Comparison of ENCODE assay signal across 16 cellular contexts in the genomic region with DNA sequence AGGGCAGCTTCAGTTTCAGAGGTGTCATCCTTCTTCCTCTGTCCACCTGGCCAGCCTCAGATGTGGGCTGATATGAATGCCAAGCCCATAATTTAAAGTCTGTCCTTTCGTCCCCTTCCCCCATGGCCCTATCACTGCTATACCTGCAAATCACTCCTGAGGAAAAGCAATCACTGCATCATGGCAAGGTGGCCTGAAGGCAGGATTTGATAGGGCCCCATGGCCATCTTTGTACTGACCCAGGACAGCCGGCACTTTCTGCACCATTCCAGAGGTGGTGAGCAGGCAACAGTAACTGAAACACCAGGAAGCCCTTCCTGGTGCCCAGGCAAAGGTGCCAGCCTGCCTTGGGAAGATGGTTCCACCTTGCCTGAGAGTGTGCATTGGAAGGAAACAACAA.
DNase-seq lines count a peak whose midpoint lies in the region; ATAC-seq and TF ChIP-seq lines count a peak whose summit lies in the region.
"Had no signal": no experiment of that assay in that cellular context is flagged by ENCODE, and none has a peak within 500 bp of the region (broad histone marks: within the 10 kb centered on the region; RNA-seq: fewer than 3 reads in every experiment).

No MANE protein-coding gene starts in this region.

- H2BK5ac ChIP-seq in mesenchymal stem cell (ENCODE audit: low read depth, low read length, poor library complexity, severe bottlenecking) = no peak overlapping the region

- no peaks in the 10 kb centered on the region for H3K36me3 ChIP-seq in mesenchymal stem cell (ENCODE audit: control insufficient read depth in 1 of 2, insufficient read depth in 2 of 2, low read depth in 1 of 2, low read length in 2 of 2)
- H3K36me3 ChIP-seq: BLaER1 had no signal

- no peak for TF ChIP-seq CTCF in coronary artery (IDR thresholded peaks at IDR 0.05)

- H3K4ac ChIP-seq in mesenchymal stem cell (ENCODE audit: low read depth in 1 of 2, low read length in 2 of 2) = no peak overlapping the region

- no peak overlapping the region for H2AFZ ChIP-seq in mesenchymal stem cell (ENCODE audit: low read depth, low read length)

- no peaks in the 10 kb centered on the region for H3K4me1 ChIP-seq in mesenchymal stem cell (ENCODE audit: control insufficient read depth, insufficient read depth, low read depth, low read length)
- H3K4me1 ChIP-seq: Caco-2 had no signal

- H3K4me3 ChIP-seq in coronary artery (no peak overlapping the region), mesenchymal stem cell (ENCODE audit: insufficient read depth in 1 of 2, low read depth in 1 of 2, low read length in 2 of 2) (no peak overlapping the region)
- H3K4me3 ChIP-seq: BLaER1 had no signal

- no peak overlapping the region for H3K14ac ChIP-seq in mesenchymal stem cell (ENCODE audit: low read length in 2 of 2)

- H3K79me1 ChIP-seq in mesenchymal stem cell (replicated peaks; ENCODE audit: low read length, poor library complexity, severe bottlenecking) = no peaks in the 10 kb centered on the region

- no peak overlapping the region for H2BK12ac ChIP-seq in mesenchymal stem cell (ENCODE audit: low read length in 2 of 2)

- H3K9ac ChIP-seq in mesenchymal stem cell (ENCODE audit: low read length) = no peak overlapping the region
- H3K9ac ChIP-seq: BLaER1 had no signal

- no peak overlapping the region for H3K23ac ChIP-seq in mesenchymal stem cell (ENCODE audit: low read length in 2 of 2)

- H2AK5ac ChIP-seq in mesenchymal stem cell (ENCODE audit: low read length, severe bottlenecking) = no peak overlapping the region

- peak overlapping the region; percentile 15 for H4K91ac ChIP-seq in mesenchymal stem cell (ENCODE audit: low read length)

- DNase-seq in activated CD8-positive, alpha-beta memory T cell treated with anti-CD3 and anti-CD28 coated beads for 24 hours = peak; percentile 24
- DNase-seq in activated CD8-positive, alpha-beta memory T cell treated with anti-CD3 and anti-CD28 coated beads, Interleukin-2, amount 50 U/mL, for 4 hours = no peak
- DNase-seq in coronary artery (ENCODE audit: low spot score) = peak; percentile 50
- DNase-seq in mesenchymal stem cell = no peak
- no peak for DNase-seq in activated CD4-positive, alpha-beta T cell treated with anti-CD3 and anti-CD28 coated beads, Interleukin-2, amount 50 U/mL, for 4 hours
- DNase-seq: Caco-2; CD4-positive, CD25-positive, alpha-beta regulatory T cell; CD8-positive, alpha-beta T cell; DMS153; DND-41; GOT3; HCEC 1CT had no signal

- H4K8ac ChIP-seq in mesenchymal stem cell (ENCODE audit: low read length) = no peak overlapping the region

- H2BK120ac ChIP-seq in mesenchymal stem cell (ENCODE audit: low read depth, low read length) = no peak overlapping the region

- H3K27me3 ChIP-seq in mesenchymal stem cell (ENCODE audit: control insufficient read depth in 1 of 2, insufficient read depth in 1 of 2, low read length in 2 of 2) = peaks cover 4 to 21% of the 10 kb centered on the region in 2 experiments
- H3K27me3 ChIP-seq: BLaER1 had no signal

- WGBS in mesenchymal stem cell = 64% methylated on average over 2 of the region's 2 CpGs

- no peak overlapping the region for H3K27ac ChIP-seq in coronary artery
- H3K27ac ChIP-seq in mesenchymal stem cell (ENCODE audit: low read length, poor library complexity, severe bottlenecking) = no peak overlapping the region
- H3K27ac ChIP-seq: 22Rv1, BLaER1, C4-2B had no signal

- H3K4me2 ChIP-seq in mesenchymal stem cell (ENCODE audit: low read length, poor library complexity, severe bottlenecking) = no peak overlapping the region
- H3K4me2 ChIP-seq: BLaER1 had no signal

- no peaks in the 10 kb centered on the region for H3K9me3 ChIP-seq in mesenchymal stem cell (ENCODE audit: control insufficient read depth, low read length)

- H2BK15ac ChIP-seq in mesenchymal stem cell (ENCODE audit: low read depth, poor library complexity, severe bottlenecking) = no peak overlapping the region

- ATAC-seq in HG03196 (IDR thresholded peaks at IDR 0.05; ENCODE audit: unreplicated experiment) = no peak
- ATAC-seq: CD8-positive, alpha-beta T cell had no signal

- H3K18ac ChIP-seq in mesenchymal stem cell (ENCODE audit: low read depth in 1 of 2, low read length in 2 of 2) = no peak overlapping the region

Comparison
In these comparisons a context has a peak if more than half of its experiments do, and no peak if none do; other contexts are left out.
1. DNase-seq: peak in activated CD8-positive, alpha-beta memory T cell treated with anti-CD3 and anti-CD28 coated beads for 24 hours (single experiment) and coronary artery (single experiment); none in activated CD8-positive, alpha-beta memory T cell treated with anti-CD3 and anti-CD28 coated beads, Interleukin-2, amount 50 U/mL, for 4 hours (single experiment), mesenchymal stem cell (single experiment) and activated CD4-positive, alpha-beta T cell treated with anti-CD3 and anti-CD28 coated beads, Interleukin-2, amount 50 U/mL, for 4 hours (0 of 2).